34 cellular contexts compared by ENCODE assay signal in genomic region chr6:21436625-21437024, GRCh38.
"Had no signal": no experiment of that assay in that cellular context is flagged by ENCODE, and none has a peak within 500 bp of the region (broad histone marks: within the 10 kb centered on the region; RNA-seq: fewer than 3 reads in every experiment).

No MANE protein-coding gene starts in this region.

- H3K27ac Mint-ChIP-seq: activated CD4-positive, alpha-beta T cell treated with anti-CD3 and anti-CD28 coated beads, Interleukin-2, amount 10 ng/mL, durations not matched to agents 7 days and 5 days; activated CD8-positive, alpha-beta T cell treated with anti-CD3 and anti-CD28 coated beads for 36 hours; activated T-helper 17 cell treated with anti-CD3 and anti-CD28 coated beads, Interleukin-2, amount 50 U/mL, for 72 hours; dendritic cell treated with granulocyte-macrophage colony-stimulating factor and Interleukin-4, amounts not matched to agents 40 ng/mL and 50 ng/mL, for 4 days; endodermal cell; nephron progenitor cell; stimulated activated memory B cell treated with anti-CD40 and anti-IgM and Interleukin-4, amounts not matched to agents 10 μg/mL and 1 μg/mL and 100 μg/mL, for 72 hours; stimulated activated naive CD8-positive, alpha-beta T cell treated with anti-CD3 and anti-CD28 coated beads, Interleukin-15, amount 100 ng/mL, for 72 hours; T-helper 1 cell treated with Interleukin-12 subunit alpha and Interleukin-12 subunit beta and Interleukin-4 antibody, amounts not matched to agents 30 μg/mL and 1 μg/mL, for 36 hours had no signal

- H3K4me3 Mint-ChIP-seq: activated CD4-positive, alpha-beta T cell treated with anti-CD3 and anti-CD28 coated beads, Interleukin-2, amount 10 ng/mL, durations not matched to agents 7 days and 5 days; activated CD8-positive, alpha-beta T cell treated with anti-CD3 and anti-CD28 coated beads for 36 hours; activated T-cell treated with anti-CD3 and anti-CD28 coated beads, Interleukin-2, amount 50 U/mL, for 4 hours; activated T-helper 17 cell treated with anti-CD3 and anti-CD28 coated beads, Interleukin-2, amount 50 U/mL, for 72 hours; central memory CD8-positive, alpha-beta T cell; dendritic cell treated with granulocyte-macrophage colony-stimulating factor and Interleukin-4, amounts not matched to agents 40 ng/mL and 50 ng/mL, for 4 days; endodermal cell; nephron progenitor cell; stimulated activated memory B cell treated with anti-CD40 and anti-IgM and Interleukin-4, amounts not matched to agents 10 μg/mL and 1 μg/mL and 100 μg/mL, for 72 hours; stimulated activated naive CD8-positive, alpha-beta T cell treated with anti-CD3 and anti-CD28 coated beads, Interleukin-15, amount 100 ng/mL, for 72 hours; T-helper 1 cell treated with Interleukin-12 subunit alpha and Interleukin-12 subunit beta and Interleukin-4 antibody, amounts not matched to agents 30 μg/mL and 1 μg/mL, for 36 hours had no signal

- H3K36me3 Mint-ChIP-seq: stimulated activated memory B cell treated with anti-CD40 and anti-IgM and Interleukin-4, amounts not matched to agents 10 μg/mL and 1 μg/mL and 100 μg/mL, for 72 hours had no signal

- H3K9me3 ChIP-seq: breast epithelium, pancreas, psoas muscle, sigmoid colon had no signal

- H3K27ac ChIP-seq: breast epithelium, foreskin keratinocyte, heart right ventricle, pancreas, psoas muscle, sigmoid colon, WERI-Rb-1 had no signal

- H3K4me2 ChIP-seq: smooth muscle cell had no signal

- H3K27me3 ChIP-seq: breast epithelium, foreskin keratinocyte, heart right ventricle, pancreas, sigmoid colon had no signal

- H3K4me1 ChIP-seq: pancreas, sigmoid colon had no signal

- H3K27me3 Mint-ChIP-seq: dendritic cell treated with granulocyte-macrophage colony-stimulating factor and Interleukin-4, amounts not matched to agents 40 ng/mL and 50 ng/mL, for 4 days had no signal

- ATAC-seq: activated CD8-positive, alpha-beta T cell treated with anti-CD3 and anti-CD28 coated beads for 36 hours; activated T-cell treated with anti-CD3 and anti-CD28 coated beads, Interleukin-2, amount 50 U/mL, for 4 hours; activated T-helper 17 cell treated with anti-CD3 and anti-CD28 coated beads, Interleukin-2, amount 50 U/mL, for 72 hours; esophagus mucosa; foreskin keratinocyte; left lobe of liver; pancreas; psoas muscle; stimulated activated memory B cell treated with anti-CD40 and anti-IgM and Interleukin-4, amounts not matched to agents 10 μg/mL and 1 μg/mL and 100 μg/mL, for 72 hours; stimulated activated naive CD8-positive, alpha-beta T cell treated with anti-CD3 and anti-CD28 coated beads, Interleukin-15, amount 100 ng/mL, for 72 hours had no signal

- H3K36me3 ChIP-seq: breast epithelium, heart right ventricle, pancreas, sigmoid colon, WERI-Rb-1 had no signal

- H3K4me3 ChIP-seq: breast epithelium, heart right ventricle, lung, pancreas, psoas muscle, sigmoid colon, smooth muscle cell had no signal

- DNase-seq: activated CD4-positive, alpha-beta T cell treated with anti-CD3 and anti-CD28 coated beads, Interleukin-2, amount 10 ng/mL, durations not matched to agents 7 days and 5 days; activated CD4-positive, CD25-positive, alpha-beta regulatory T cell treated with anti-CD3 and anti-CD28 coated beads, Interleukin-2, amount 50 U/mL, for 72 hours; activated CD8-positive, alpha-beta T cell treated with anti-CD3 and anti-CD28 coated beads for 36 hours; activated gamma-delta T cell treated with Interleukin-2 at 50 U/mL for 16 hours; activated naive CD4-positive, alpha-beta T cell treated with anti-CD3 and anti-CD28 coated beads, Interleukin-2, amount 50 U/mL, for 16 hours; activated T-cell treated with anti-CD3 and anti-CD28 coated beads, Interleukin-2, amount 50 U/mL, for 4 hours; amygdala; endodermal cell; foreskin keratinocyte; heart right ventricle; kidney glomerular epithelial cell; mesendoderm; nephron progenitor cell; pancreas; psoas muscle; sigmoid colon; stimulated activated CD4-positive, alpha-beta T cell treated with anti-CD3 and anti-CD28 coated beads, Interleukin-1b, Interleukin-23, amount 100 ng/mL, for 48 hours; stimulated activated CD4-positive, alpha-beta T cell treated with anti-CD3 and anti-CD28 coated beads, Interleukin-4, amount 100 ng/mL, for 4 hours; stimulated activated CD8-positive, alpha-beta memory T cell treated with anti-CD3 and anti-CD28 coated beads, Interleukin-4, amount 100 ng/mL, for 48 hours; stimulated activated naive CD8-positive, alpha-beta T cell treated with anti-CD3 and anti-CD28 coated beads, Interleukin-15, amount 100 ng/mL, for 72 hours; substantia nigra; SW 1271; T-helper 9 cell; WERI-Rb-1 had no signal

- H3K9me3 Mint-ChIP-seq: activated CD4-positive, alpha-beta T cell treated with anti-CD3 and anti-CD28 coated beads, Interleukin-2, amount 10 ng/mL, durations not matched to agents 7 days and 5 days; activated CD8-positive, alpha-beta T cell treated with anti-CD3 and anti-CD28 coated beads for 36 hours; activated T-cell treated with anti-CD3 and anti-CD28 coated beads, Interleukin-2, amount 50 U/mL, for 4 hours; activated T-helper 17 cell treated with anti-CD3 and anti-CD28 coated beads, Interleukin-2, amount 50 U/mL, for 72 hours; central memory CD8-positive, alpha-beta T cell; dendritic cell treated with granulocyte-macrophage colony-stimulating factor and Interleukin-4, amounts not matched to agents 40 ng/mL and 50 ng/mL, for 4 days; stimulated activated memory B cell treated with anti-CD40 and anti-IgM and Interleukin-4, amounts not matched to agents 10 μg/mL and 1 μg/mL and 100 μg/mL, for 72 hours; T-helper 1 cell treated with Interleukin-12 subunit alpha and Interleukin-12 subunit beta and Interleukin-4 antibody, amounts not matched to agents 30 μg/mL and 1 μg/mL, for 36 hours had no signal
